ENCODE assay signal across 26 cellular contexts in the genomic region with DNA sequence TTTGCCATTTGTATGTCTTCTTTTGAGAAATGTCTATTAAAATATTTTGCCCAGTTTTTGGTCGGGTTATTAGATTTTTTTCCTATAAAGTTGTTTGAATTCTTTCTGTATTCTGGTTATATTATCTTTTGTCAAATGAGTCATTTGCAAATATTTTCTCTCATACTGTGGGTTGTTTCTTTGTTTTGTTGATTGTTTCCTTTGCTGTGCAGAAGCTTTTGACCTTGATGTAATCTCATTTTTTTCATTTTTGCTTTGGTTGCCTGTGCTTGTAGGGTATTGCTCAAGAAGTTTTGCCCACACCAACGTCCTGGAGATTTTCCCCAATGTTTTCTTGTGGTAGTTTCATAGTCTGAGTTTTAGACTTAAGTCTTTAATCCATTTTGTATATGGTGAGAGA.
"Had no signal": no experiment of that assay in that cellular context is flagged by ENCODE, and none has a peak within 500 bp of the region (broad histone marks: within the 10 kb centered on the region; RNA-seq: fewer than 3 reads in every experiment).

No MANE protein-coding gene starts in this region.

- H3K27me3 Mint-ChIP-seq: stimulated activated memory B cell treated with anti-CD40 and anti-IgM and Interleukin-4, amounts not matched to agents 10 μg/mL and 1 μg/mL and 100 μg/mL, for 72 hours; stimulated activated naive B cell treated with anti-CD40 and anti-IgM and Interleukin-4, amounts not matched to agents 10 μg/mL and 1 μg/mL and 100 μg/mL, for 72 hours; stimulated activated naive CD8-positive, alpha-beta T cell treated with anti-CD3 and anti-CD28 coated beads, Interleukin-15, amount 100 ng/mL, for 72 hours; type B pancreatic cell had no signal

- H3K4me1 ChIP-seq: stomach, suprapubic skin, testis, thyroid gland, tibial artery, tibial nerve, transverse colon, upper lobe of left lung, upper lobe of right lung, uterus, vagina had no signal

- H3K4me1 Mint-ChIP-seq: stimulated activated effector memory CD8-positive, alpha-beta T cell treated with anti-CD3 and anti-CD28 coated beads, Interleukin-12 subunit alpha, Interleukin-12 subunit beta, amount 100 ng/mL, for 72 hours; stimulated activated memory B cell treated with anti-CD40 and anti-IgM and Interleukin-4, amounts not matched to agents 10 μg/mL and 1 μg/mL and 100 μg/mL, for 72 hours; stimulated activated naive B cell treated with anti-CD40 and anti-IgM and Interleukin-4, amounts not matched to agents 10 μg/mL and 1 μg/mL and 100 μg/mL, for 72 hours; stimulated activated naive CD8-positive, alpha-beta T cell treated with anti-CD3 and anti-CD28 coated beads, Interleukin-15, amount 100 ng/mL, for 72 hours had no signal

- H3K27ac ChIP-seq: stomach, suprapubic skin, testis, thoracic aorta, thyroid gland, tibial artery, tibial nerve, transverse colon, upper lobe of left lung, upper lobe of right lung, uterus, vagina had no signal

- H3K4me3 Mint-ChIP-seq: stimulated activated effector memory CD8-positive, alpha-beta T cell treated with anti-CD3 and anti-CD28 coated beads, Interleukin-12 subunit alpha, Interleukin-12 subunit beta, amount 100 ng/mL, for 72 hours; stimulated activated memory B cell treated with anti-CD40 and anti-IgM and Interleukin-4, amounts not matched to agents 10 μg/mL and 1 μg/mL and 100 μg/mL, for 72 hours; stimulated activated naive B cell treated with anti-CD40 and anti-IgM and Interleukin-4, amounts not matched to agents 10 μg/mL and 1 μg/mL and 100 μg/mL, for 72 hours; stimulated activated naive CD8-positive, alpha-beta T cell treated with anti-CD3 and anti-CD28 coated beads, Interleukin-15, amount 100 ng/mL, for 72 hours; type B pancreatic cell had no signal

- H3K36me3 Mint-ChIP-seq: stimulated activated effector memory CD8-positive, alpha-beta T cell treated with anti-CD3 and anti-CD28 coated beads, Interleukin-12 subunit alpha, Interleukin-12 subunit beta, amount 100 ng/mL, for 72 hours; stimulated activated memory B cell treated with anti-CD40 and anti-IgM and Interleukin-4, amounts not matched to agents 10 μg/mL and 1 μg/mL and 100 μg/mL, for 72 hours; stimulated activated naive B cell treated with anti-CD40 and anti-IgM and Interleukin-4, amounts not matched to agents 10 μg/mL and 1 μg/mL and 100 μg/mL, for 72 hours; type B pancreatic cell had no signal

- H3K27ac Mint-ChIP-seq: stimulated activated effector memory CD8-positive, alpha-beta T cell treated with anti-CD3 and anti-CD28 coated beads, Interleukin-12 subunit alpha, Interleukin-12 subunit beta, amount 100 ng/mL, for 72 hours; stimulated activated memory B cell treated with anti-CD40 and anti-IgM and Interleukin-4, amounts not matched to agents 10 μg/mL and 1 μg/mL and 100 μg/mL, for 72 hours; stimulated activated naive B cell treated with anti-CD40 and anti-IgM and Interleukin-4, amounts not matched to agents 10 μg/mL and 1 μg/mL and 100 μg/mL, for 72 hours; stimulated activated naive CD8-positive, alpha-beta T cell treated with anti-CD3 and anti-CD28 coated beads, Interleukin-15, amount 100 ng/mL, for 72 hours; type B pancreatic cell had no signal

- ATAC-seq: stimulated activated effector memory CD8-positive, alpha-beta T cell treated with anti-CD3 and anti-CD28 coated beads, Interleukin-12 subunit alpha, Interleukin-12 subunit beta, amount 100 ng/mL, for 72 hours; stimulated activated memory B cell treated with anti-CD40 and anti-IgM and Interleukin-4, amounts not matched to agents 10 μg/mL and 1 μg/mL and 100 μg/mL, for 72 hours; stimulated activated naive B cell treated with anti-CD40 and anti-IgM and Interleukin-4, amounts not matched to agents 10 μg/mL and 1 μg/mL and 100 μg/mL, for 72 hours; stimulated activated naive CD8-positive, alpha-beta T cell treated with anti-CD3 and anti-CD28 coated beads, Interleukin-15, amount 100 ng/mL, for 72 hours; upper lobe of right lung had no signal

- DNase-seq: stimulated activated CD4-positive, alpha-beta T cell treated with anti-CD3 and anti-CD28 coated beads, Interleukin-2, amount 100 ng/mL, for 24 hours; stimulated activated CD4-positive, alpha-beta T cell treated with anti-CD3 and anti-CD28 coated beads, Interleukin-2, amount 100 ng/mL, for 48 hours; stimulated activated CD4-positive, alpha-beta T cell treated with anti-CD3 and anti-CD28 coated beads, Interleukin-4, amount 100 ng/mL, for 1 hour; stimulated activated CD4-positive, alpha-beta T cell treated with anti-CD3 and anti-CD28 coated beads, Interleukin-4, amount 100 ng/mL, for 24 hours; stimulated activated CD4-positive, alpha-beta T cell treated with anti-CD3 and anti-CD28 coated beads, Interleukin-4, amount 100 ng/mL, for 4 hours; stimulated activated CD8-positive, alpha-beta memory T cell treated with anti-CD3 and anti-CD28 coated beads, Interleukin-4, amount 100 ng/mL, for 48 hours; stimulated activated naive B cell treated with anti-CD40 and anti-IgM and Interleukin-4, amounts not matched to agents 10 μg/mL and 1 μg/mL and 100 μg/mL, for 72 hours; stimulated activated naive CD4-positive, alpha-beta T cell; stimulated activated naive CD4-positive, alpha-beta T cell treated with Interleukin-2 at 50 U/mL for 16 hours; stimulated activated naive CD8-positive, alpha-beta T cell treated with anti-CD3 and anti-CD28 coated beads, Interleukin-15, amount 100 ng/mL, for 72 hours; stomach; substantia nigra; testis; thyroid gland; tibial artery; transverse colon; upper lobe of left lung; upper lobe of right lung; uterus had no signal

- H3K36me3 ChIP-seq: stomach, suprapubic skin, thoracic aorta, thyroid gland, tibial artery, tibial nerve, transverse colon, upper lobe of left lung, upper lobe of right lung, uterus, vagina had no signal

- H3K9me3 ChIP-seq: suprapubic skin, testis, thoracic aorta, thyroid gland, tibial artery, upper lobe of right lung, uterus, vagina had no signal

- H3K9me3 Mint-ChIP-seq: type B pancreatic cell had no signal

- H3K4me3 ChIP-seq: stomach, suprapubic skin, testis, thoracic aorta, thyroid gland, tibial artery, tibial nerve, transverse colon, upper lobe of left lung, upper lobe of right lung, uterus, vagina had no signal

- H3K27me3 ChIP-seq: stomach, suprapubic skin, testis, thyroid gland, tibial artery, tibial nerve, transverse colon, upper lobe of left lung, upper lobe of right lung, uterus, vagina had no signal
